ENCODE assay signal across 1 cellular context in the genomic region with DNA sequence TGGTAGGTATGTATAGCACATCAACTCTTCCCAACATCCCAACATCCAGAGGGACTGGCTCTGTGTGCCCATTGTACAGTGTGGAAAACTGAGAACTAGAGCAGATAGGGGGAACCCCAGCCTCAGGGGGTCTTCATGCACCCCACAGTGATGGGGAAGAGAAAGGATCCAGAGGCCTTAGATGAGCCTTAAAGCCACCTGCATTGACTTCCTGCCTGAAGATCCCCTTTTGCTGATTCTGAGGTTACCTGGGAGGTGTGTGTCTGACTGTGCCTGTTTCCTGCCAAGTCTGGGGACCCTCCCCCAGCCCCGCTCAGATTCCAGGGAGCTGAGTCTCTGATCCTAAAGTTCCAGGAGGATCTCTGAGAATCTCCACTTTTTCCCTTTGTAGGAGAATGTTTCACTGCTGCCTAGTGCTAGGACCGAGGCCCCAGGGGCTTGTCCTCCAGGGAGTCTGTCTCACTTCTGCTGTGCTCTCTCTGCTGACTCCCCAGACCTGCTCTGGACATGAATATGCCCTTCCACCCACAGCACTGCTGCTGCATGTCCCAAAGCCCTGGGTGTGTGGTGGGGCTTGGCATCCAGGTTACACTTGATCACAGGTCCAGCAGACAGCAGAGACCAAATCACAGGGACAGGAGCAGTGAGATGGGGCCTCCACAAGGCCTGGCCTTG.
TF ChIP-seq lines count a peak whose summit lies in the region.

No MANE protein-coding gene starts in this region.

TF ChIP-seq in GM23338, 12 proteins besides CTCF, POLR2A, EP300 and RAD21 (continued from another document):
- TF ChIP-seq REST (IDR thresholded peaks at IDR 0.05; ENCODE audit: unreplicated experiment) (no peak), ZNF331 (CRISPR knock-in tag; IDR thresholded peaks at IDR 0.05; ENCODE audit: low read depth) (no peak), JUNB (IDR thresholded peaks at IDR 0.05; ENCODE audit: unreplicated experiment) (no peak), CREB1 (CRISPR knock-in tag; IDR thresholded peaks at IDR 0.05; ENCODE audit: low read depth) (no peak), ZNF114 (CRISPR knock-in tag; IDR thresholded peaks at IDR 0.05) (no peak), STAT1 (IDR thresholded peaks at IDR 0.05; ENCODE audit: unreplicated experiment) (no peak), ZNF462 (CRISPR knock-in tag; IDR thresholded peaks at IDR 0.05) (no peak)
